Comparison of ENCODE assay signal across 28 cellular contexts in the genomic region with DNA sequence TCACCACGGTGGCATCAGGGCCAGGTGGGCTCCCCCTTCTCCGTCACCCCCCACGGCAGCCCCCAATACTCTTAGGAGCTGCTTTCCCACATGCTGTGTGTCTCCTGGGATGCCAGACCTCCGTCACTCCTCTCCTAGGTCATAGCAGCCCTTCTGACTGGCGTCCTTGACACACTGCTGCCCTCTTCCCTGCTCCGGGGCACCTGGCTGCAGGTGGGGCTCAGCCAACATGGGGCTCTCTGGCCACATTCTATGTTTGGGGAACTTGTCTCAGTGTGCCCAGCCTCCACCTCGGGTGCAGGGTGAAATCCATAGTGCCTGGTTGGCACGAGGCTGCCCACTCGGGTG. TPM values are rescaled to one million over a fixed set of nuclear protein-coding genes. Genes with fewer than 3 reads are reported as not detected.
DNase-seq lines count a peak whose midpoint lies in the region; ATAC-seq, FAIRE-seq and TF ChIP-seq lines count a peak whose summit lies in the region.
"Had no signal": no experiment of that assay in that cellular context is flagged by ENCODE, and none has a peak within 500 bp of the region (broad histone marks: within the 10 kb centered on the region; RNA-seq: fewer than 3 reads in every experiment).

No MANE protein-coding gene starts in this region.

- H3K4me1 ChIP-seq in kidney (ENCODE audit: control insufficient read depth in 1 of 2, insufficient read depth in 1 of 2, low read depth in 1 of 2, low read length in 2 of 2), result no peaks in the 10 kb centered on the region
- H3K4me1 ChIP-seq in upper lobe of right lung, result no peaks in the 10 kb centered on the region
- H3K4me1 ChIP-seq: gastrocnemius medialis, Peyer's patch, psoas muscle had no signal

- H3K4me3 ChIP-seq in kidney (ENCODE audit: low read length in 2 of 2) (no peak overlapping the region), upper lobe of right lung (no peak overlapping the region)
- H3K4me3 ChIP-seq: gastrocnemius medialis, MG63, Peyer's patch, psoas muscle, thoracic aorta had no signal

- H3K9me3 Mint-ChIP-seq in HFFc6, result no peaks in the 10 kb centered on the region
- H3K9me3 Mint-ChIP-seq: activated CD4-positive, alpha-beta T cell treated with anti-CD3 and anti-CD28 coated beads, Interleukin-2, amount 10 ng/mL, durations not matched to agents 7 days and 5 days; activated T-cell treated with anti-CD3 and anti-CD28 coated beads, Interleukin-2, amount 50 U/mL, for 4 hours; CD4-positive, alpha-beta memory T cell; immature natural killer cell; memory B cell; stimulated activated naive CD8-positive, alpha-beta T cell treated with anti-CD3 and anti-CD28 coated beads, Interleukin-15, Interleukin-2, amounts not matched to agents 100 ng/mL and 50 ng/mL, for 24 hours; T-helper 2 cell treated with Interferon-gamma antibody and Interleukin-4, amounts not matched to agents 5 μg/mL and 100 μg/mL, for 36 hours had no signal

- H3K27me3 Mint-ChIP-seq in HFFc6 (ENCODE audit: insufficient read depth), result peaks cover 6% of the 10 kb centered on the region
- H3K27me3 Mint-ChIP-seq: activated CD4-positive, alpha-beta T cell treated with anti-CD3 and anti-CD28 coated beads, Interleukin-2, amount 10 ng/mL, durations not matched to agents 7 days and 5 days; CD4-positive, alpha-beta memory T cell; memory B cell; stimulated activated naive CD8-positive, alpha-beta T cell treated with anti-CD3 and anti-CD28 coated beads, Interleukin-15, Interleukin-2, amounts not matched to agents 100 ng/mL and 50 ng/mL, for 24 hours had no signal

- H3K9ac ChIP-seq in kidney (ENCODE audit: low read length in 2 of 2), result no peak overlapping the region

- no peak for TF ChIP-seq CTCF in kidney (IDR thresholded peaks at IDR 0.05; ENCODE audit: borderline replicate concordance, extremely low read depth, insufficient read depth)
- TF ChIP-seq CTCF in upper lobe of right lung (IDR thresholded peaks at IDR 0.05), result no peak
- TF ChIP-seq CTCF in HFFc6 (IDR thresholded peaks at IDR 0.05), result no peak

- H3K4me1 Mint-ChIP-seq in HFFc6 (ENCODE audit: low read depth), result no peaks in the 10 kb centered on the region
- H3K4me1 Mint-ChIP-seq: activated CD4-positive, alpha-beta T cell treated with anti-CD3 and anti-CD28 coated beads, Interleukin-2, amount 10 ng/mL, durations not matched to agents 7 days and 5 days had no signal

- FAIRE-seq in kidney (lab: Jason Lieb, UNC), result no peak
- FAIRE-seq: GM12891 had no signal

- peak; percentile 33 for DNase-seq in activated effector memory CD4-positive, alpha-beta T cell treated with anti-CD3 and anti-CD28 coated beads, Interleukin-2, amount 50 U/mL, for 16 hours
- DNase-seq in activated effector memory CD4-positive, alpha-beta T cell treated with Interleukin-2 at 50 U/mL for 16 hours, result no peak
- DNase-seq in kidney, result peak; percentile 66
- DNase-seq in upper lobe of right lung, result peak; percentile 40
- no peak for DNase-seq in HFFc6
- DNase-seq: activated CD4-positive, alpha-beta T cell treated with anti-CD3 and anti-CD28 coated beads, Interleukin-2, amount 10 ng/mL, durations not matched to agents 7 days and 5 days; activated naive CD4-positive, alpha-beta T cell; activated T-cell treated with anti-CD3 and anti-CD28 coated beads, Interleukin-2, amount 50 U/mL, for 4 hours; CD4-positive, alpha-beta memory T cell; immature natural killer cell; KG1; MG63; NCI-H2029 treated with DMSO at 0.1 percent for 48 hours; NCI-H2227 treated with DMSO at 0.1 percent for 48 hours; NCI-H526 treated with DMSO at 0.1 percent for 48 hours; SHP77 treated with DMSO at 0.1 percent for 48 hours had no signal

- no peak for ATAC-seq in upper lobe of right lung
- no peak for ATAC-seq in GM18867 (IDR thresholded peaks at IDR 0.05; ENCODE audit: unreplicated experiment)
- ATAC-seq: activated T-cell treated with anti-CD3 and anti-CD28 coated beads, Interleukin-2, amount 50 U/mL, for 4 hours; gastrocnemius medialis; psoas muscle had no signal

- H3K27ac ChIP-seq in kidney (ENCODE audit: low read depth in 2 of 2, low read length in 2 of 2), result no peak overlapping the region
- H3K27ac ChIP-seq in upper lobe of right lung, result no peak overlapping the region
- H3K27ac ChIP-seq: gastrocnemius medialis, neutrophil, Peyer's patch, psoas muscle, thoracic aorta, VCaP had no signal

- H3K27me3 ChIP-seq in upper lobe of right lung, result no peaks in the 10 kb centered on the region
- H3K27me3 ChIP-seq: gastrocnemius medialis, MG63, Peyer's patch had no signal

- no peak overlapping the region for H3K27ac Mint-ChIP-seq in HFFc6
- H3K27ac Mint-ChIP-seq: activated CD4-positive, alpha-beta T cell treated with anti-CD3 and anti-CD28 coated beads, Interleukin-2, amount 10 ng/mL, durations not matched to agents 7 days and 5 days; CD4-positive, alpha-beta memory T cell; immature natural killer cell; memory B cell; stimulated activated naive CD8-positive, alpha-beta T cell treated with anti-CD3 and anti-CD28 coated beads, Interleukin-15, Interleukin-2, amounts not matched to agents 100 ng/mL and 50 ng/mL, for 24 hours; T-helper 2 cell treated with Interferon-gamma antibody and Interleukin-4, amounts not matched to agents 5 μg/mL and 100 μg/mL, for 36 hours had no signal

- no peak overlapping the region for H3K4me3 Mint-ChIP-seq in HFFc6
- H3K4me3 Mint-ChIP-seq: activated CD4-positive, alpha-beta T cell treated with anti-CD3 and anti-CD28 coated beads, Interleukin-2, amount 10 ng/mL, durations not matched to agents 7 days and 5 days; activated T-cell treated with anti-CD3 and anti-CD28 coated beads, Interleukin-2, amount 50 U/mL, for 4 hours; CD4-positive, alpha-beta memory T cell; immature natural killer cell; stimulated activated naive CD8-positive, alpha-beta T cell treated with anti-CD3 and anti-CD28 coated beads, Interleukin-15, Interleukin-2, amounts not matched to agents 100 ng/mL and 50 ng/mL, for 24 hours; T-helper 2 cell treated with Interferon-gamma antibody and Interleukin-4, amounts not matched to agents 5 μg/mL and 100 μg/mL, for 36 hours had no signal

- H3K36me3 ChIP-seq in kidney (ENCODE audit: control insufficient read depth in 1 of 2, insufficient read depth in 2 of 2, low read length in 2 of 2), result no peaks in the 10 kb centered on the region
- H3K36me3 ChIP-seq in upper lobe of right lung, result peaks cover under 1% of the 10 kb centered on the region
- H3K36me3 ChIP-seq: gastrocnemius medialis, MG63, Peyer's patch had no signal

- H3K9me3 ChIP-seq in kidney (ENCODE audit: control insufficient read depth in 1 of 2, low read length in 2 of 2), result no peaks in the 10 kb centered on the region
- H3K9me3 ChIP-seq in upper lobe of right lung, result no peaks in the 10 kb centered on the region
- H3K9me3 ChIP-seq: gastrocnemius medialis, MG63, neutrophil, Peyer's patch, psoas muscle, thoracic aorta had no signal

- no peaks in the 10 kb centered on the region for H3K36me3 Mint-ChIP-seq in HFFc6 (ENCODE audit: low read depth)

- intact Hi-C loops in kidney (cut with DNase I), result no loop called here
- intact Hi-C loops in upper lobe of right lung (cut with DNase I), result no loop called here

RNA-seq across cellular contexts. Expression of a gene that starts 13.8 kb away (rescaled TPM):
- total RNA-seq in kidney (31.1 TPM), upper lobe of right lung (42.4 TPM)
- 26.0 TPM for polyA plus RNA-seq in kidney (ENCODE audit: insufficient read depth, low read depth, low replicate concordance)
- total RNA-seq in HFFc6 (2021; fragmentation: NEBNext Ultra II Directional; extraction: Animal tissue kit (Norgen Biotek cat#: 25700)), result 10 to 100 TPM; 27.8 to 41.8 (median 34.1) TPM

RNA-seq across cellular contexts. Expression of a gene that starts 14.0 kb away (rescaled TPM):
- total RNA-seq in kidney, result 124 TPM
- polyA plus RNA-seq in kidney (ENCODE audit: insufficient read depth, low read depth, low replicate concordance), result 92.0 TPM
- total RNA-seq in upper lobe of right lung, result 138 TPM
- total RNA-seq in HFFc6 (2021; fragmentation: NEBNext Ultra II Directional; extraction: Animal tissue kit (Norgen Biotek cat#: 25700)), result 10 to 100 TPM; 65.8 to 72.9 (median 69.1) TPM

RNA-seq across cellular contexts. Expression of a gene that starts 27.3 kb away (rescaled TPM):
- total RNA-seq in kidney (13.7 TPM), upper lobe of right lung (19.1 TPM)
- 3.5 TPM for polyA plus RNA-seq in kidney (ENCODE audit: insufficient read depth, low read depth, low replicate concordance)
- total RNA-seq in HFFc6 (2021; fragmentation: NEBNext Ultra II Directional; extraction: Animal tissue kit (Norgen Biotek cat#: 25700)), result 10 to 100 TPM; 11.3 to 14.9 (median 13.1) TPM

RNA-seq across cellular contexts. Expression of a gene that starts 40.8 kb away (rescaled TPM):
- total RNA-seq in kidney (58.5 TPM), upper lobe of right lung (49.2 TPM)
- 11.9 TPM for polyA plus RNA-seq in kidney (ENCODE audit: insufficient read depth, low read depth, low replicate concordance)
- total RNA-seq in HFFc6 (2021; fragmentation: NEBNext Ultra II Directional; extraction: Animal tissue kit (Norgen Biotek cat#: 25700)), result 10 to 100 TPM; 20.9 to 40.3 (median 23.3) TPM

RNA-seq across cellular contexts. Expression of a gene that starts 47.1 kb away (rescaled TPM):
- total RNA-seq in kidney, result 2.9 TPM
- 10.2 TPM for polyA plus RNA-seq in kidney (ENCODE audit: insufficient read depth, low read depth, low replicate concordance)
- 0.20 TPM for total RNA-seq in upper lobe of right lung
- under 1 TPM in 3 of 6 experiments, not detected in 3; 0.16 to 0.38 (median 0.19) TPM for total RNA-seq in HFFc6 (2021; fragmentation: NEBNext Ultra II Directional; extraction: Animal tissue kit (Norgen Biotek cat#: 25700))
- total RNA-seq: H4, thoracic aorta had no signal

Comparison
In these comparisons a context has a peak if more than half of its experiments do, and no peak if none do; other contexts are left out.
1. DNase-seq: peak in activated effector memory CD4-positive, alpha-beta T cell treated with anti-CD3 and anti-CD28 coated beads, Interleukin-2, amount 50 U/mL, for 16 hours (single experiment), kidney (single experiment) and upper lobe of right lung (single experiment); none in activated effector memory CD4-positive, alpha-beta T cell treated with Interleukin-2 at 50 U/mL for 16 hours (single experiment) and HFFc6 (single experiment).